ENCODE assay signal across 14 cellular contexts in the genomic region with DNA sequence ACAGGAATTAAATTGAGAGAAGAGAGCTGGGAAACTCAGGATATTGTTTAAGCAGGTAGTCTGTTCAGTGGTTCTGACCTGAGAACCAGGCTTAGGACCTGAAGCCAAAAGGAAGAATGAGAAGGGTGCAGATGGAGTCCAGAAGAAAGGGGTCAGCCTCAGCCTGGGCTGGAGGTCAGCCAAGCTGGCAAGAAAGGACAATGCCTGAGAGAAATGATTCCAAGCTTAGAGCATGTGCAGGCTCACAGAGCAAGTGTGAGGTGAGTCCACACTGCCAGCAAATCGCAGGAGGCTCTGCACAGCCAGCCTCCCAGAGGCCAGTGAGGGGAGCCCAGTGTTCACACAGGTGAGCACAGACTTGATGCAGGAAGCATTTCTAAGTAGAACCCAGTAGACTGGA. TPM values are rescaled to one million over a fixed set of nuclear protein-coding genes. Genes with fewer than 3 reads are reported as not detected.
"Had no signal": no experiment of that assay in that cellular context is flagged by ENCODE, and none has a peak within 500 bp of the region (broad histone marks: within the 10 kb centered on the region; RNA-seq: fewer than 3 reads in every experiment).

No MANE protein-coding gene starts in this region.

- H3K27me3 ChIP-seq: brain microvascular endothelial cell, ovary, sigmoid colon, testis had no signal

- H3K36me3 ChIP-seq: brain microvascular endothelial cell, ovary, sigmoid colon had no signal

- DNase-seq: activated CD4-positive, alpha-beta T cell treated with anti-CD3 and anti-CD28 coated beads for 48 hours; activated CD8-positive, alpha-beta T cell treated with anti-CD3 and anti-CD28 coated beads for 36 hours; activated gamma-delta T cell; activated naive CD8-positive, alpha-beta T cell treated with anti-CD3 and anti-CD28 coated beads for 36 hours; activated T-cell treated with anti-CD3 and anti-CD28 coated beads, Interleukin-2, amount 50 U/mL, for 48 hours; brain microvascular endothelial cell; cerebellar nuclear complex; kidney; sigmoid colon; spleen; T-helper 17 cell; testis had no signal

- H3K27ac ChIP-seq: brain microvascular endothelial cell, ovary, testis had no signal

- H3K9me3 ChIP-seq: ovary, sigmoid colon, spleen, testis had no signal

- H3K4me3 ChIP-seq: ovary, sigmoid colon, spleen, testis had no signal

- ATAC-seq: activated CD8-positive, alpha-beta T cell treated with anti-CD3 and anti-CD28 coated beads for 36 hours; esophagus mucosa; T-helper 17 cell had no signal

RNA-seq across cellular contexts. Expression of a gene that starts 47.3 kb away (rescaled TPM):
- total RNA-seq: activated CD8-positive, alpha-beta T cell treated with anti-CD3 and anti-CD28 coated beads for 36 hours; activated naive CD8-positive, alpha-beta T cell treated with anti-CD3 and anti-CD28 coated beads for 36 hours; T-helper 17 cell had no signal
